ENCODE assay signal across 24 cellular contexts in the genomic region with DNA sequence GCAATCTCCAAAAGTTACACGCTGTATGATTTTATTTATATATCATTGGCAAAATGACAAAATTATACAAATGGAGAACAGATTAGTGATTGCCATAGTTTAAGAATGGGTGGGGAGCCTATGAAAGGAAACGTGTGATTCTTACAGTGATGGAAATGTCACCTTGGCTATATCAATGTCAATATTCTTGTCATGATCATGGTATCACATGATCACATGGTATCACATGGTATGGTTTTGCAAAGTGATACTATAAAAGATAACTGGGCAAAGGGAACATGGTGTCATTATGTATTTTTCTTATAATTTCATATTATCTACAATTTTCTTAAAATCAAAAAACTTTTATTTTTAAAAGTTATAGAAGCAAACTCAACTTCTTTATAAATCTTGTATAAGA.
A peak's percentile ranks its signal among the peaks of the same experiment; 100 is the strongest.
DNase-seq lines count a peak whose midpoint lies in the region; ATAC-seq, FAIRE-seq and TF ChIP-seq lines count a peak whose summit lies in the region.
"Had no signal": no experiment of that assay in that cellular context is flagged by ENCODE, and none has a peak within 500 bp of the region (broad histone marks: within the 10 kb centered on the region; RNA-seq: fewer than 3 reads in every experiment).

No MANE protein-coding gene starts in this region.

- H3K36me3 ChIP-seq in HepG2 (replicated peaks in 1 of 2; ENCODE audit: control insufficient read depth in 1 of 2, insufficient read depth in 2 of 2, low read length in 2 of 2) (no peaks in the 10 kb centered on the region), right lobe of liver (no peaks in the 10 kb centered on the region), K562 (ENCODE audit: control insufficient read depth, insufficient read depth, low read length) (no peaks in the 10 kb centered on the region)
- H3K36me3 ChIP-seq: BE2C, BLaER1 had no signal

- H2AFZ ChIP-seq in HepG2 (ENCODE audit: low read length) (no peak overlapping the region), K562 (ENCODE audit: low read depth, low read length) (no peak overlapping the region)

- no peak for ATAC-seq in HepG2
- no peak for ATAC-seq in right lobe of liver
- ATAC-seq in K562, result no peak
- ATAC-seq: GM12878 had no signal

- TF ChIP-seq CTCF in HepG2 (CRISPR knock-in tag; IDR thresholded peaks at IDR 0.05) (no peak), right lobe of liver (IDR thresholded peaks at IDR 0.05) (no peak), K562 (IDR thresholded peaks at IDR 0.05 in 2 of 3, conservative IDR thresholded peaks at IDR 0.05 in 1 of 3; ENCODE audit: insufficient read depth in 2 of 3, low read depth in 1 of 3, low read length in 3 of 3) (no peak)

- H3K9me1 ChIP-seq in K562 (ENCODE audit: control insufficient read depth, insufficient read depth, low read length), result no peaks in the 10 kb centered on the region

- FAIRE-seq in HepG2 (lab: Jason Lieb, UNC), result no peak
- no peak for FAIRE-seq in K562 (lab: Jason Lieb, UNC)
- FAIRE-seq: GM12878, GM12892, GM18507 had no signal

- TF ChIP-seq RAD21 in HepG2 (CRISPR knock-in tag; IDR thresholded peaks at IDR 0.05) (no peak), K562 (CRISPR knock-in tag; conservative IDR thresholded peaks at IDR 0.05 in 1 of 2, IDR thresholded peaks at IDR 0.05 in 1 of 2) (no peak)

- H3K4me1 ChIP-seq in HepG2 (ENCODE audit: insufficient read depth, low read length) (no peaks in the 10 kb centered on the region), right lobe of liver (no peaks in the 10 kb centered on the region), K562 (replicated peaks in 1 of 2; ENCODE audit: control insufficient read depth in 2 of 2, insufficient read depth in 2 of 2, low read length in 2 of 2) (no peaks in the 10 kb centered on the region)
- H3K4me1 ChIP-seq: BE2C, BLaER1 had no signal

- BruUV-seq in HepG2 (replicated peaks; lab: Mats Ljungman, UMichigan) (no TSS peak), K562 (replicated peaks; lab: Mats Ljungman, UMichigan) (no TSS peak)

- no peak for DNase-seq in HepG2 (ENCODE audit: low spot score)
- DNase-seq in right lobe of liver, result no peak
- no peak for DNase-seq in K562 (ENCODE audit: extremely low read depth in 1 of 4, low spot score in 3 of 4)
- no peak for DNase-seq in NCI-H1417 (lab: John Stamatoyannopoulos, UW)
- no peak for DNase-seq in NCI-H2029 treated with DMSO at 0.1 percent for 48 hours (lab: John Stamatoyannopoulos, UW)
- DNase-seq: ACHN; BE2C; C1 segment of cervical spinal cord; CD4-positive, alpha-beta memory T cell; CD4-positive, CD25-positive, alpha-beta regulatory T cell; CD8-positive, alpha-beta memory T cell; COR-L47; DMS 273 treated with DMSO at 0.1 percent for 48 hours; DMS153; DMS53; DMS79; DND-41; EL; GDM1 had no signal

- in situ Hi-C loops in HepG2 (cut with HindIII; ENCODE audit: extremely low pct_ligation_motif_present, low pct_unique_long_range_greater_than_20kb), result no loop called here
- in situ Hi-C loops in K562 (cut with MboI), result no loop called here

- POLR2A ChIA-PET in HepG2 (lab: Yijun Ruan, JAX) (no interaction called here), K562 (lab: Yijun Ruan, JAX) (no interaction called here)

- WGBS in HepG2 (ENCODE audit: low lambda C conversion rate), result 28% methylated on average over 2 of the region's 2 CpGs
- 75% methylated on average over 2 of the region's 2 CpGs for WGBS in right lobe of liver (ENCODE audit: insufficient coverage, low coverage, low lambda C conversion rate, missing lambda C conversion rate)
- WGBS in K562 (ENCODE audit: insufficient coverage, low coverage, missing lambda C conversion rate), result 50% methylated on average over 2 of the region's 2 CpGs

- H3K27me3 ChIP-seq in HepG2 (ENCODE audit: control insufficient read depth in 1 of 2, insufficient read depth in 2 of 2, low read length in 2 of 2) (no peaks in the 10 kb centered on the region), right lobe of liver (no peaks in the 10 kb centered on the region), K562 (ENCODE audit: control insufficient read depth in 2 of 2, insufficient read depth in 2 of 2, low read length in 2 of 2) (no peaks in the 10 kb centered on the region)
- H3K27me3 ChIP-seq: BE2C, BLaER1 had no signal

- H3K79me2 ChIP-seq in HepG2 (ENCODE audit: insufficient read depth, low read length), result no peaks in the 10 kb centered on the region
- H3K79me2 ChIP-seq in K562 (ENCODE audit: control insufficient read depth, insufficient read depth, low read length), result no peaks in the 10 kb centered on the region

- no peak overlapping the region for H3K9ac ChIP-seq in HepG2 (ENCODE audit: insufficient read depth, low read depth, low read length)
- H3K9ac ChIP-seq in K562 (ENCODE audit: insufficient read depth in 1 of 2, low read depth in 2 of 2, low read length in 2 of 2), result no peak overlapping the region
- H3K9ac ChIP-seq: BLaER1 had no signal

- H3K4me3 ChIP-seq in HepG2 (replicated peaks in 1 of 3; ENCODE audit: insufficient read depth in 1 of 3, low read depth in 2 of 3, low read length in 3 of 3) (no peak overlapping the region), right lobe of liver (no peak overlapping the region), K562 (no peak overlapping the region)
- H3K4me3 ChIP-seq: BLaER1, GM12878 had no signal

- CTCF ChIA-PET in HepG2 (lab: Yijun Ruan, JAX; ENCODE audit: low intra/inter-chr PET ratio, low total read pairs) (no interaction called here), K562 (lab: Yijun Ruan, JAX; ENCODE audit: low intra/inter-chr PET ratio) (no interaction called here)

- intact Hi-C loops in HepG2 (cut with micrococcal nuclease; ENCODE audit: unreplicated experiment) (no loop called here), right lobe of liver (cut with DNase I) (no loop called here), K562 (cut with micrococcal nuclease) (no loop called here)

- H3K27ac ChIP-seq in HepG2 (ENCODE audit: extremely low read length, insufficient read depth, low read length) (no peak overlapping the region), right lobe of liver (no peak overlapping the region), K562 (ENCODE audit: extremely low read depth, low read depth, low read length) (no peak overlapping the region)
- H3K27ac ChIP-seq: 22Rv1, BLaER1 had no signal

- TF ChIP-seq EP300 in HepG2 (IDR thresholded peaks at IDR 0.05; ENCODE audit: low read depth in 2 of 2, low read length in 2 of 2), result no peak
- no peak for TF ChIP-seq EP300 in HepG2 (CRISPR knock-in tag; IDR thresholded peaks at IDR 0.05; ENCODE audit: borderline replicate concordance)
- no peak for TF ChIP-seq EP300 in K562 (IDR thresholded peaks at IDR 0.05; ENCODE audit: low read length)

- H3K4me2 ChIP-seq in HepG2 (ENCODE audit: low read depth, low read length) (no peak overlapping the region), K562 (ENCODE audit: insufficient read depth, low read length) (no peak overlapping the region)
- H3K4me2 ChIP-seq: BLaER1 had no signal

- TF ChIP-seq POLR2A in HepG2 (IDR thresholded peaks at IDR 0.05; ENCODE audit: insufficient read depth in 1 of 2, low read depth in 2 of 2, low read length in 2 of 2) (no peak), right lobe of liver (IDR thresholded peaks at IDR 0.05) (no peak), K562 (conservative IDR thresholded peaks at IDR 0.05) (no peak)

- no peaks in the 10 kb centered on the region for H4K20me1 ChIP-seq in HepG2 (ENCODE audit: insufficient read depth, low read length)
- H4K20me1 ChIP-seq in K562 (replicated peaks; ENCODE audit: control insufficient read depth, insufficient read depth, low read length), result no peaks in the 10 kb centered on the region
- H4K20me1 ChIP-seq: BLaER1 had no signal

- H3K9me3 ChIP-seq in HepG2 (ENCODE audit: low read length), result no peaks in the 10 kb centered on the region
- no peaks in the 10 kb centered on the region for H3K9me3 ChIP-seq in right lobe of liver
- H3K9me3 ChIP-seq in K562 (replicated peaks; ENCODE audit: control insufficient read depth, insufficient read depth, low read depth, low read length), result no peaks in the 10 kb centered on the region
- H3K9me3 ChIP-seq: BE2C, BLaER1 had no signal

TF ChIP-seq in HepG2, 621 proteins besides CTCF, POLR2A, EP300 and RAD21 (continues in another document):
- TF ChIP-seq USF2 (IDR thresholded peaks at IDR 0.05; ENCODE audit: low read depth, low read length) (0 out of 2 replicates have a peak, but pooled peaks have one; percentile 24), USF2 (CRISPR knock-in tag; IDR thresholded peaks at IDR 0.05; ENCODE audit: borderline replicate concordance) (no peak)

TF ChIP-seq in K562, 482 proteins besides CTCF, POLR2A, EP300 and RAD21:
- TF ChIP-seq SREBF2 (CRISPR knock-in tag; IDR thresholded peaks at IDR 0.05), result no peak
- peak; percentile 66 for TF ChIP-seq TFE3 (CRISPR knock-in tag; IDR thresholded peaks at IDR 0.05)
- no peak for TF ChIP-seq ZNF551 (CRISPR knock-in tag; IDR thresholded peaks at IDR 0.05)
- TF ChIP-seq, protein P1, sequence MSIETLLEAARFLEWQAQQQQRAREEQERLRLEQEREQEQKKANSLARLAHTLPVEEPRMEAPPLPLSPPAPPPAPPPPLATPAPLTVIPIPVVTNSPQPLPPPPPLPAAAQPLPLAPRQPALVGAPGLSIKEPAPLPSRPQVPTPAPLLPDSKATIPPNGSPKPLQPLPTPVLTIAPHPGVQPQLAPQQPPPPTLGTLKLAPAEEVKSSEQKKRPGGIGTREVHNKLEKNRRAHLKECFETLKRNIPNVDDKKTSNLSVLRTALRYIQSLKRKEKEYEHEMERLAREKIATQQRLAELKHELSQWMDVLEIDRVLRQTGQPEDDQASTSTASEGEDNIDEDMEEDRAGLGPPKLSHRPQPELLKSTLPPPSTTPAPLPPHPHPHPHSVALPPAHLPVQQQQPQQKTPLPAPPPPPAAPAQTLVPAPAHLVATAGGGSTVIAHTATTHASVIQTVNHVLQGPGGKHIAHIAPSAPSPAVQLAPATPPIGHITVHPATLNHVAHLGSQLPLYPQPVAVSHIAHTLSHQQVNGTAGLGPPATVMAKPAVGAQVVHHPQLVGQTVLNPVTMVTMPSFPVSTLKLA (conservative IDR thresholded peaks at IDR 0.05), result no peak
- no peak for TF ChIP-seq TCF15 (CRISPR knock-in tag; IDR thresholded peaks at IDR 0.05)
TF ChIP-seq in K562: peak in this region for 1.

Comparison
In these comparisons a context has a peak if more than half of its experiments do, and no peak if none do; other contexts are left out.
1. Of the 241 proteins assayed by ChIP-seq in both HepG2 and K562: peak only in HepG2: none; only in K562: TFE3; in both: none; in neither: 239; mixed calls (peak in some experiments, not most) for 1.